Comparison of ENCODE assay signal across 1 cellular context in genomic region chr20:56392282-56393132, GRCh38.
TF ChIP-seq lines count a peak whose summit lies in the region.

Gene CSTF1, plus strand, starts transcription at chr20:56392645. Its CDS starts 2,908 bp downstream, at chr20:56395553.

TF ChIP-seq in GM12878, 131 proteins besides CTCF, POLR2A, EP300 and RAD21 (continued from another document and continues in another):
- no peak for TF ChIP-seq ZNF592 (IDR thresholded peaks at IDR 0.05)
- TF ChIP-seq PKNOX1 (IDR thresholded peaks at IDR 0.05), result peak; percentile 80
- no peak for TF ChIP-seq SMAD1 (IDR thresholded peaks at IDR 0.05; ENCODE audit: low read depth, partially characterized antibody)
- peak; percentile 45; the same call in 1 of the 2 replicates for TF ChIP-seq SPI1 (IDR thresholded peaks at IDR 0.05; ENCODE audit: borderline replicate concordance, insufficient read depth, low read depth, low read length)
- peak; percentile 90; the same call in 1 of the 2 replicates for TF ChIP-seq RB1 (IDR thresholded peaks at IDR 0.05; ENCODE audit: borderline replicate concordance)
- TF ChIP-seq BRCA1 (IDR thresholded peaks at IDR 0.05; ENCODE audit: low read depth, low read length), result no peak
- TF ChIP-seq RELA (IDR thresholded peaks at IDR 0.05; ENCODE audit: borderline replicate concordance, partially characterized antibody), result peak; percentile 92
- TF ChIP-seq NFIC (IDR thresholded peaks at IDR 0.05; ENCODE audit: low read depth, low read length), result no peak
- no peak for TF ChIP-seq CBX3 (IDR thresholded peaks at IDR 0.05; ENCODE audit: borderline replicate concordance, low read depth)
- TF ChIP-seq SIN3A (IDR thresholded peaks at IDR 0.05; ENCODE audit: low read depth, low read length), result no peak
- TF ChIP-seq ZSCAN29 (IDR thresholded peaks at IDR 0.05), result no peak
- TF ChIP-seq PRDM15 (CRISPR knock-in tag; IDR thresholded peaks at IDR 0.05), result no peak
- TF ChIP-seq RELB (IDR thresholded peaks at IDR 0.05; ENCODE audit: low read depth), result peak; percentile 94
- peak; percentile 56; the same call in 1 of the 2 replicates for TF ChIP-seq ELK1 (IDR thresholded peaks at IDR 0.05; ENCODE audit: low read depth, low read length)
- no peak for TF ChIP-seq BCL3 (IDR thresholded peaks at IDR 0.05; ENCODE audit: borderline replicate concordance, insufficient read depth, low read depth, low read length, poor library complexity, severe bottlenecking)
- no peak for TF ChIP-seq IRF5 (IDR thresholded peaks at IDR 0.05; ENCODE audit: borderline replicate concordance)
- no peak for TF ChIP-seq ZNF217 (IDR thresholded peaks at IDR 0.05)
- no peak for TF ChIP-seq SREBF2 (IDR thresholded peaks at IDR 0.05; ENCODE audit: low read length)
- peak; percentile 67 for TF ChIP-seq RUNX3 (IDR thresholded peaks at IDR 0.05; ENCODE audit: low read length)
- TF ChIP-seq HCFC1 (IDR thresholded peaks at IDR 0.05; ENCODE audit: low read length), result peak; percentile 91
- no peak for TF ChIP-seq E2F4 (IDR thresholded peaks at IDR 0.05; ENCODE audit: low read depth, low read length)
- 0 out of 2 replicates have a peak, but pooled peaks have one; percentile 66 for TF ChIP-seq FOXM1 (IDR thresholded peaks at IDR 0.05; ENCODE audit: low read depth, low read length)
- peak; percentile 67 for TF ChIP-seq NRF1 (conservative IDR thresholded peaks at IDR 0.05; ENCODE audit: low read depth, low read length)
- peak; percentile 86 for TF ChIP-seq NR2C1 (IDR thresholded peaks at IDR 0.05)
- no peak for TF ChIP-seq WRNIP1 (IDR thresholded peaks at IDR 0.05; ENCODE audit: borderline replicate concordance, low read depth, low read length)
- peak; percentile 18; the same call in 1 of the 2 replicates for TF ChIP-seq DPF2 (IDR thresholded peaks at IDR 0.05)
- TF ChIP-seq BHLHE40 (IDR thresholded peaks at IDR 0.05; ENCODE audit: borderline replicate concordance in 1 of 2, low read depth in 2 of 2, low read length in 1 of 2), result peak; percentile 91 to 95
- TF ChIP-seq BMI1 (IDR thresholded peaks at IDR 0.05; ENCODE audit: borderline replicate concordance), result no peak
- no peak for TF ChIP-seq SREBF1 (IDR thresholded peaks at IDR 0.05; ENCODE audit: low read length)
- TF ChIP-seq STAT3 (IDR thresholded peaks at IDR 0.05; ENCODE audit: low read depth, low read length), result no peak
- peak; percentile 91 for TF ChIP-seq MXI1 (IDR thresholded peaks at IDR 0.05; ENCODE audit: low read depth, low read length)
- TF ChIP-seq PBX3 (IDR thresholded peaks at IDR 0.05; ENCODE audit: insufficient replicate concordance, low read depth, low read length), result no peak
- TF ChIP-seq FOXK2 (IDR thresholded peaks at IDR 0.05), result peak; percentile 57; the same call in 1 of the 2 replicates
- TF ChIP-seq PAX8 (IDR thresholded peaks at IDR 0.05), result 0 out of 2 replicates have a peak, but pooled peaks have one; percentile 39
- TF ChIP-seq E2F8 (IDR thresholded peaks at IDR 0.05; ENCODE audit: low read depth, partially characterized antibody), result no peak
- no peak for TF ChIP-seq USF2 (IDR thresholded peaks at IDR 0.05; ENCODE audit: borderline replicate concordance, low read depth, low read length)
